Comparison of ENCODE assay signal across 23 cellular contexts in the genomic region with DNA sequence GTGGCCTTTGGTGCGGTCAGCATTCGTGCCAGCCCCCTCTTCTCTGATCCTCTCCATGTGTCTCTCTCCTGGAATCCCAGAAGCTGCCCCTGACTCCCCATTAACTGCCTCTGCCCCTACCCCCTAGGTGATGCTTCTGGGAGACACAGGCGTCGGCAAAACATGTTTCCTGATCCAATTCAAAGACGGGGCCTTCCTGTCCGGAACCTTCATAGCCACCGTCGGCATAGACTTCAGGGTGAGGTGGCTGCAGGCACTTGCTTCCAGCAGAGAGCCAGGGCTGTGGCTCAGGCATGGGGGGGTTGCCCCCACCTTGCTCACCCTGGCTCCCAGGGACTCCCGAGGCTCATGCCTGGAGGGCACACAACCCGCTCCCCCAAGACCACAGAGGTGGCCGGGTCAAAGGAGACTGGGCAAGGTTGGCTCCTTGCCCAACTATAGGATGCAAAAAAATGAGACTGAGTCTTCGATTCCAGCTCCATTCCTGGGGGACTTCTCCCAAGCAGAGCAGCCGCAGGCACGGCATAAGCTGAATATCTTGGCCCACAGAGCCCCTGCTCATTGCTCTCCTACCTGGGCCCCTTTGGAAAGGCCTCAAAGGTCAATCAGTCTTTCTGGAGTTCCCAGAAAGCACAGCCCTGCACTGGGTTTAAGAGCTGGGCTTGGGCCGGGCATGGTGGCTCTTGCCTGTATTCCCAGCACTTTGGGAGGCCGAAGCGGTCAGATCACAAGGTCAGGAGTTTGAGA. TPM values are rescaled to one million over a fixed set of nuclear protein-coding genes. Genes with fewer than 3 reads are reported as not detected.
A peak's percentile ranks its signal among the peaks of the same experiment; 100 is the strongest.
DNase-seq lines count a peak whose midpoint lies in the region; ATAC-seq and TF ChIP-seq lines count a peak whose summit lies in the region.
"Had no signal": no experiment of that assay in that cellular context is flagged by ENCODE, and none has a peak within 500 bp of the region (broad histone marks: within the 10 kb centered on the region; RNA-seq: fewer than 3 reads in every experiment).

No MANE protein-coding gene starts in this region.

- DNase-seq in activated CD4-positive, alpha-beta T cell treated with anti-CD3 and anti-CD28 coated beads, Interleukin-2, amount 10 ng/mL, durations not matched to agents 7 days and 5 days = no peak
- no peak for DNase-seq in activated CD4-positive, alpha-beta T cell treated with anti-CD3 and anti-CD28 coated beads, Interleukin-2, amount 50 U/mL, for 1 hour
- DNase-seq in H7 = peak; percentile 18
- no peak for DNase-seq in activated T-helper 1 cell treated with anti-CD3 and anti-CD28 coated beads, Interleukin-12 subunit alpha, Interleukin-12 subunit beta, Interleukin-2, Interleukin-4 antibody, amounts not matched to agents 30 ng/mL and 10 ng/mL and 1 ng/mL, durations not matched to agents 14 hours and 24 hours and 36 hours (ENCODE audit: low spot score)
- DNase-seq in natural killer cell treated with Interleukin-12 subunit alpha and Interleukin-12 subunit beta and Interleukin-15 and Interleukin-18, amount 100 ng/mL, for 72 hours (ENCODE audit: low spot score) = peak; percentile 37
- no peak for DNase-seq in colonic mucosa
- no peak for DNase-seq in NCI-H446 treated with DMSO at 0.1 percent for 48 hours (lab: John Stamatoyannopoulos, UW)
- DNase-seq in gastrocnemius medialis = no peak
- DNase-seq: activated T-cell treated with anti-CD3 and anti-CD28 coated beads, Interleukin-2, amount 50 U/mL, for 4 hours; amygdala; central memory CD4-positive, alpha-beta T cell; EL; NCI-H1694; NCI-H446; nucleus accumbens had no signal

- H3K9me3 Mint-ChIP-seq in activated CD4-positive, alpha-beta T cell treated with anti-CD3 and anti-CD28 coated beads, Interleukin-2, amount 10 ng/mL, durations not matched to agents 7 days and 5 days = peaks cover 4% of the 10 kb centered on the region
- H3K9me3 Mint-ChIP-seq in activated T-helper 1 cell treated with anti-CD3 and anti-CD28 coated beads, Interleukin-12 subunit alpha, Interleukin-12 subunit beta, Interleukin-2, Interleukin-4 antibody, amounts not matched to agents 30 ng/mL and 10 ng/mL and 1 ng/mL, durations not matched to agents 14 hours and 24 hours and 36 hours = no peaks in the 10 kb centered on the region
- no peaks in the 10 kb centered on the region for H3K9me3 Mint-ChIP-seq in natural killer cell treated with Interleukin-12 subunit alpha and Interleukin-12 subunit beta and Interleukin-15 and Interleukin-18, amount 100 ng/mL, for 72 hours
- H3K9me3 Mint-ChIP-seq: activated T-cell treated with anti-CD3 and anti-CD28 coated beads, Interleukin-2, amount 50 U/mL, for 4 hours had no signal

- no peak for ATAC-seq in natural killer cell treated with Interleukin-12 subunit alpha and Interleukin-12 subunit beta and Interleukin-15 and Interleukin-18, amount 100 ng/mL, for 72 hours
- ATAC-seq in gastrocnemius medialis = no peak
- ATAC-seq: A549; activated CD4-positive, CD25-positive, alpha-beta regulatory T cell treated with anti-CD3 and anti-CD28 coated beads, Interleukin-2, amount 50 U/mL, for 24 hours; activated T-cell treated with anti-CD3 and anti-CD28 coated beads, Interleukin-2, amount 50 U/mL, for 4 hours; right cardiac atrium; Right ventricle myocardium inferior had no signal

- H3K27me3 Mint-ChIP-seq in activated CD4-positive, alpha-beta T cell treated with anti-CD3 and anti-CD28 coated beads, Interleukin-2, amount 10 ng/mL, durations not matched to agents 7 days and 5 days = peaks cover 4% of the 10 kb centered on the region
- H3K27me3 Mint-ChIP-seq in activated T-helper 1 cell treated with anti-CD3 and anti-CD28 coated beads, Interleukin-12 subunit alpha, Interleukin-12 subunit beta, Interleukin-2, Interleukin-4 antibody, amounts not matched to agents 30 ng/mL and 10 ng/mL and 1 ng/mL, durations not matched to agents 14 hours and 24 hours and 36 hours (ENCODE audit: insufficient read depth) = no peaks in the 10 kb centered on the region
- H3K27me3 Mint-ChIP-seq in natural killer cell treated with Interleukin-12 subunit alpha and Interleukin-12 subunit beta and Interleukin-15 and Interleukin-18, amount 100 ng/mL, for 72 hours = peaks cover 0 to 2% of the 10 kb centered on the region in 2 donors

- no peak overlapping the region for H3K9ac ChIP-seq in colonic mucosa (ENCODE audit: low read depth in 2 of 2, low read length in 2 of 2)

- H3K36me3 ChIP-seq in H7 (replicated peaks; ENCODE audit: control insufficient read depth, insufficient read depth, low read length) = no peaks in the 10 kb centered on the region
- no peaks in the 10 kb centered on the region for H3K36me3 ChIP-seq in colonic mucosa
- H3K36me3 ChIP-seq in gastrocnemius medialis = no peaks in the 10 kb centered on the region

- in situ Hi-C loops in gastrocnemius medialis (cut with MboI; ENCODE audit: low sequenced_read_pairs in 4 of 4) = loop anchor here in 3 of 4 donors (5.0 to 10.0 kb wide), 2 partner anchors 124 to 131 kb away; partner anchors contain the start of gene FDXR (in 1 of the 3)

- H3K4me3 ChIP-seq in H7 (ENCODE audit: insufficient read depth, low read depth, low read length) (no peak overlapping the region), colonic mucosa (no peak overlapping the region), gastrocnemius medialis (no peak overlapping the region)
- H3K4me3 ChIP-seq: A549 had no signal

- H3K27ac ChIP-seq in colonic mucosa (no peak overlapping the region), gastrocnemius medialis (no peak overlapping the region)
- H3K27ac ChIP-seq: A549 had no signal

- H3K4me1 Mint-ChIP-seq in activated CD4-positive, alpha-beta T cell treated with anti-CD3 and anti-CD28 coated beads, Interleukin-2, amount 10 ng/mL, durations not matched to agents 7 days and 5 days = peaks cover 85% of the 10 kb centered on the region
- H3K4me1 Mint-ChIP-seq in activated T-helper 1 cell treated with anti-CD3 and anti-CD28 coated beads, Interleukin-12 subunit alpha, Interleukin-12 subunit beta, Interleukin-2, Interleukin-4 antibody, amounts not matched to agents 30 ng/mL and 10 ng/mL and 1 ng/mL, durations not matched to agents 14 hours and 24 hours and 36 hours (ENCODE audit: low read depth) = peaks cover 83% of the 10 kb centered on the region
- peaks cover 66 to 68% of the 10 kb centered on the region in 2 donors for H3K4me1 Mint-ChIP-seq in natural killer cell treated with Interleukin-12 subunit alpha and Interleukin-12 subunit beta and Interleukin-15 and Interleukin-18, amount 100 ng/mL, for 72 hours (ENCODE audit: low read depth in 2 of 2)

- H3K9me3 ChIP-seq in colonic mucosa = no peaks in the 10 kb centered on the region
- no peaks in the 10 kb centered on the region for H3K9me3 ChIP-seq in gastrocnemius medialis
- H3K9me3 ChIP-seq: A549 had no signal

- H3K4me1 ChIP-seq in colonic mucosa (peaks cover 26% of the 10 kb centered on the region), gastrocnemius medialis (peaks cover 4 to 17% of the 10 kb centered on the region in 2 donors)

- no peak for TF ChIP-seq POLR2A in gastrocnemius medialis (IDR thresholded peaks at IDR 0.05)

- peaks cover 19% of the 10 kb centered on the region for H3K36me3 Mint-ChIP-seq in activated CD4-positive, alpha-beta T cell treated with anti-CD3 and anti-CD28 coated beads, Interleukin-2, amount 10 ng/mL, durations not matched to agents 7 days and 5 days (ENCODE audit: low read depth)
- peaks cover 10% of the 10 kb centered on the region for H3K36me3 Mint-ChIP-seq in activated T-helper 1 cell treated with anti-CD3 and anti-CD28 coated beads, Interleukin-12 subunit alpha, Interleukin-12 subunit beta, Interleukin-2, Interleukin-4 antibody, amounts not matched to agents 30 ng/mL and 10 ng/mL and 1 ng/mL, durations not matched to agents 14 hours and 24 hours and 36 hours (ENCODE audit: low read depth)
- no peaks in the 10 kb centered on the region for H3K36me3 Mint-ChIP-seq in natural killer cell treated with Interleukin-12 subunit alpha and Interleukin-12 subunit beta and Interleukin-15 and Interleukin-18, amount 100 ng/mL, for 72 hours

- H3K27me3 ChIP-seq in H7 (ENCODE audit: control insufficient read depth, insufficient read depth, low read length) = peaks cover 11% of the 10 kb centered on the region
- H3K27me3 ChIP-seq in colonic mucosa = peaks cover 19% of the 10 kb centered on the region
- H3K27me3 ChIP-seq in gastrocnemius medialis = peaks cover 44 to 60% (median 46%) of the 10 kb centered on the region in 3 donors

- TF ChIP-seq CTCF in colonic mucosa (IDR thresholded peaks at IDR 0.05) = no peak
- TF ChIP-seq CTCF in gastrocnemius medialis (IDR thresholded peaks at IDR 0.05 in 4 of 5, conservative IDR thresholded peaks at IDR 0.05 in 1 of 5) = no peak

- intact Hi-C loops in activated T-helper 1 cell treated with anti-CD3 and anti-CD28 coated beads, Interleukin-12 subunit alpha, Interleukin-12 subunit beta, Interleukin-2, Interleukin-4 antibody, amounts not matched to agents 30 ng/mL and 10 ng/mL and 1 ng/mL, durations not matched to agents 14 hours and 24 hours and 36 hours (cut with micrococcal nuclease) = loop anchor here (10.0 kb wide), 1 partner anchor 294 kb away; no protein-coding TSS in a partner anchor
- intact Hi-C loops in colonic mucosa (cut with DNase I) (loop anchor here (5.0 kb wide), 2 partner anchors 41 to 121 kb away; no protein-coding TSS in a partner anchor), gastrocnemius medialis (cut with DNase I; ENCODE audit: low total_unique reads) (loop anchor here (10.0 kb wide), 1 partner anchor 214 kb away; no protein-coding TSS in a partner anchor)

- CTCF ChIA-PET in activated CD4-positive, alpha-beta T cell treated with anti-CD3 and anti-CD28 coated beads, Interleukin-2, amount 10 ng/mL, durations not matched to agents 7 days and 5 days (lab: Charles Lee) = interaction anchor here (2.1 to 2.7 kb wide), 2 partner anchors 30 to 83 kb away, joined by 11 to 14 read pairs; no protein-coding TSS in a partner anchor

- no peak overlapping the region for H3K4me3 Mint-ChIP-seq in activated CD4-positive, alpha-beta T cell treated with anti-CD3 and anti-CD28 coated beads, Interleukin-2, amount 10 ng/mL, durations not matched to agents 7 days and 5 days
- peak overlapping the region; percentile 33 for H3K4me3 Mint-ChIP-seq in activated T-helper 1 cell treated with anti-CD3 and anti-CD28 coated beads, Interleukin-12 subunit alpha, Interleukin-12 subunit beta, Interleukin-2, Interleukin-4 antibody, amounts not matched to agents 30 ng/mL and 10 ng/mL and 1 ng/mL, durations not matched to agents 14 hours and 24 hours and 36 hours
- H3K4me3 Mint-ChIP-seq in natural killer cell treated with Interleukin-12 subunit alpha and Interleukin-12 subunit beta and Interleukin-15 and Interleukin-18, amount 100 ng/mL, for 72 hours = peak overlapping the region; percentile 66

- POLR2A ChIA-PET in activated CD4-positive, alpha-beta T cell treated with anti-CD3 and anti-CD28 coated beads, Interleukin-2, amount 10 ng/mL, durations not matched to agents 7 days and 5 days (lab: Charles Lee) = no interaction called here

- H3K27ac Mint-ChIP-seq in activated CD4-positive, alpha-beta T cell treated with anti-CD3 and anti-CD28 coated beads, Interleukin-2, amount 10 ng/mL, durations not matched to agents 7 days and 5 days = peak overlapping the region; percentile 96
- peak overlapping the region; percentile 88 for H3K27ac Mint-ChIP-seq in activated T-helper 1 cell treated with anti-CD3 and anti-CD28 coated beads, Interleukin-12 subunit alpha, Interleukin-12 subunit beta, Interleukin-2, Interleukin-4 antibody, amounts not matched to agents 30 ng/mL and 10 ng/mL and 1 ng/mL, durations not matched to agents 14 hours and 24 hours and 36 hours
- peak overlapping the region in 1 of 2 donors; percentile 76 for H3K27ac Mint-ChIP-seq in natural killer cell treated with Interleukin-12 subunit alpha and Interleukin-12 subunit beta and Interleukin-15 and Interleukin-18, amount 100 ng/mL, for 72 hours

RNA-seq across cellular contexts. Expression of gene RAB37, which starts 3.8 kb away (rescaled TPM):
- total RNA-seq in activated CD4-positive, alpha-beta T cell treated with anti-CD3 and anti-CD28 coated beads, Interleukin-2, amount 10 ng/mL, durations not matched to agents 7 days and 5 days = 10 to 100 TPM; 28.2 to 30.4 TPM
- total RNA-seq in H7 (2014; rRNA removed; shearing (Covaris generic)) = 2.5 and 3.5 TPM in 2 replicates
- 6.0 and 6.1 TPM in 2 replicates for total RNA-seq in activated T-helper 1 cell treated with anti-CD3 and anti-CD28 coated beads, Interleukin-12 subunit alpha, Interleukin-12 subunit beta, Interleukin-2, Interleukin-4 antibody, amounts not matched to agents 30 ng/mL and 10 ng/mL and 1 ng/mL, durations not matched to agents 14 hours and 24 hours and 36 hours
- total RNA-seq in natural killer cell treated with Interleukin-12 subunit alpha and Interleukin-12 subunit beta and Interleukin-15 and Interleukin-18, amount 100 ng/mL, for 72 hours = 1 to 10 TPM; 1.3 to 3.3 TPM
- total RNA-seq in colonic mucosa = 1 to 10 TPM; 4.5 to 7.2 TPM
- 1 to 10 TPM in 1 of 4 donors, under 1 TPM in 3; 0.24 to 3.7 (median 0.43) TPM for total RNA-seq in gastrocnemius medialis
- total RNA-seq: fibroblast of villous mesenchyme, M059J had no signal

RNA-seq across cellular contexts. Expression of gene NHERF1, which starts 7.6 kb away (rescaled TPM):
- total RNA-seq in activated CD4-positive, alpha-beta T cell treated with anti-CD3 and anti-CD28 coated beads, Interleukin-2, amount 10 ng/mL, durations not matched to agents 7 days and 5 days = 100 to 1,000 TPM; 254 to 281 TPM
- total RNA-seq in H7 (2014; rRNA removed; shearing (Covaris generic)) = 63.1 and 79.1 TPM in 2 replicates
- total RNA-seq in activated T-helper 1 cell treated with anti-CD3 and anti-CD28 coated beads, Interleukin-12 subunit alpha, Interleukin-12 subunit beta, Interleukin-2, Interleukin-4 antibody, amounts not matched to agents 30 ng/mL and 10 ng/mL and 1 ng/mL, durations not matched to agents 14 hours and 24 hours and 36 hours = 142 and 153 TPM in 2 replicates
- 100 to 1,000 TPM; 159 to 187 TPM for total RNA-seq in natural killer cell treated with Interleukin-12 subunit alpha and Interleukin-12 subunit beta and Interleukin-15 and Interleukin-18, amount 100 ng/mL, for 72 hours
- 100 to 1,000 TPM; 186 to 244 TPM for total RNA-seq in colonic mucosa
- total RNA-seq in gastrocnemius medialis = 1 to 10 TPM; 3.8 to 5.6 (median 5.5) TPM

RNA-seq across cellular contexts. Expression of gene CD300LF, which starts 28.1 kb away (rescaled TPM):
- not detected for total RNA-seq in activated CD4-positive, alpha-beta T cell treated with anti-CD3 and anti-CD28 coated beads, Interleukin-2, amount 10 ng/mL, durations not matched to agents 7 days and 5 days
- not detected in 2 replicates for total RNA-seq in H7 (2014; rRNA removed; shearing (Covaris generic))
- total RNA-seq in activated T-helper 1 cell treated with anti-CD3 and anti-CD28 coated beads, Interleukin-12 subunit alpha, Interleukin-12 subunit beta, Interleukin-2, Interleukin-4 antibody, amounts not matched to agents 30 ng/mL and 10 ng/mL and 1 ng/mL, durations not matched to agents 14 hours and 24 hours and 36 hours = not detected in 2 replicates
- total RNA-seq in natural killer cell treated with Interleukin-12 subunit alpha and Interleukin-12 subunit beta and Interleukin-15 and Interleukin-18, amount 100 ng/mL, for 72 hours = 1 to 10 TPM in 1 of 2 donors, not detected in 1; 2.2 TPM
- total RNA-seq in colonic mucosa (1 to 10 TPM; 1.0 to 1.1 TPM), gastrocnemius medialis (not detected)
- total RNA-seq: activated T-cell treated with anti-CD3 and anti-CD28 coated beads, Interleukin-2, amount 50 U/mL, for 4 hours; fibroblast of villous mesenchyme; HT-29; M059J; T-helper 2 cell treated with Interferon-gamma antibody and Interleukin-4, amounts not matched to agents 100 ng/mL and 5 ng/mL, for 36 hours had no signal

RNA-seq across cellular contexts. Expression of gene NAT9, which starts 35.3 kb away (rescaled TPM):
- total RNA-seq in activated CD4-positive, alpha-beta T cell treated with anti-CD3 and anti-CD28 coated beads, Interleukin-2, amount 10 ng/mL, durations not matched to agents 7 days and 5 days = 10 to 100 TPM; 28.6 to 34.4 TPM
- 47.9 and 73.3 TPM in 2 replicates for total RNA-seq in H7 (2014; rRNA removed; shearing (Covaris generic))
- 69.0 and 70.8 TPM in 2 replicates for total RNA-seq in activated T-helper 1 cell treated with anti-CD3 and anti-CD28 coated beads, Interleukin-12 subunit alpha, Interleukin-12 subunit beta, Interleukin-2, Interleukin-4 antibody, amounts not matched to agents 30 ng/mL and 10 ng/mL and 1 ng/mL, durations not matched to agents 14 hours and 24 hours and 36 hours
- 10 to 100 TPM; 42.9 to 60.7 TPM for total RNA-seq in natural killer cell treated with Interleukin-12 subunit alpha and Interleukin-12 subunit beta and Interleukin-15 and Interleukin-18, amount 100 ng/mL, for 72 hours
- total RNA-seq in colonic mucosa = 10 to 100 TPM; 28.4 to 52.6 TPM
- total RNA-seq in gastrocnemius medialis = 10 to 100 TPM in 3 of 4 donors, 1 to 10 TPM in 1; 7.7 to 27.4 (median 14.5) TPM

Comparison
In these comparisons a context has a peak if more than half of its experiments do, and no peak if none do; other contexts are left out.
1. DNase-seq: peak in H7 (single experiment) and natural killer cell treated with Interleukin-12 subunit alpha and Interleukin-12 subunit beta and Interleukin-15 and Interleukin-18, amount 100 ng/mL, for 72 hours (single experiment); none in activated CD4-positive, alpha-beta T cell treated with anti-CD3 and anti-CD28 coated beads, Interleukin-2, amount 10 ng/mL, durations not matched to agents 7 days and 5 days (single experiment), activated CD4-positive, alpha-beta T cell treated with anti-CD3 and anti-CD28 coated beads, Interleukin-2, amount 50 U/mL, for 1 hour (single experiment), activated T-helper 1 cell treated with anti-CD3 and anti-CD28 coated beads, Interleukin-12 subunit alpha, Interleukin-12 subunit beta, Interleukin-2, Interleukin-4 antibody, amounts not matched to agents 30 ng/mL and 10 ng/mL and 1 ng/mL, durations not matched to agents 14 hours and 24 hours and 36 hours (single experiment), colonic mucosa (single experiment), NCI-H446 treated with DMSO at 0.1 percent for 48 hours (single experiment) and gastrocnemius medialis (0 of 2).